20 cellular contexts compared by ENCODE assay signal in the genomic region with DNA sequence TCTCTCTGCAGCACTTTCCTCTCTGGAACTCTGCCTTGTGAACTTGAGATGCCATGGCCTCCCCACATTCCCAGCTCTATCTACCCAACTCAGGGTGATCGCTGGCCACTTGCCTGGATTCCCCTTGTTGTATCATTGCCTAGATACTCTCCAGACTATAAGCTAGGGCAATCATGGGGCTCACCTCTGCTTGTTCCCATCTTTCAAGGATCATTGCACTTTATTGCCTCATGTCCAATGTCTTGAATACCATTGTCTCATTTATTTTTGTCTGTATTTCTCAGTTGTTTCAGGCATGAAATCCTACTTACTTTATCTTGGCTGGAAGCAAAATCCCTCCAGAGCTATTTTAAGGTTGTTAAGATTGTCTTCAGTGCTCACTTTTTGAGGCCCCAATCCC.
"Had no signal": no experiment of that assay in that cellular context is flagged by ENCODE, and none has a peak within 500 bp of the region (broad histone marks: within the 10 kb centered on the region; RNA-seq: fewer than 3 reads in every experiment).

No MANE protein-coding gene starts in this region.

- H3K36me3 ChIP-seq: esophagus squamous epithelium, gastrocnemius medialis, heart right ventricle, left lung, lower lobe of right lung had no signal

- DNase-seq: dermis blood vessel endothelial cell; dorsolateral prefrontal cortex; effector CD4-positive, alpha-beta T cell; effector memory CD4-positive, alpha-beta T cell; erythroblast; esophagus squamous epithelium; foreskin fibroblast; foreskin melanocyte; gastrocnemius medialis; glutamatergic neuron; head of caudate nucleus; heart right ventricle; hippocampal formation; left colon; left lung; left ventricle myocardium superior; lower lobe of right lung; mesenchymal stem cell; midbrain had no signal

- H3K27ac ChIP-seq: coronary artery, dorsolateral prefrontal cortex, esophagus squamous epithelium, gastrocnemius medialis, heart right ventricle, left lung, lower lobe of right lung had no signal

- H3K4me3 ChIP-seq: coronary artery, dorsolateral prefrontal cortex, esophagus squamous epithelium, gastrocnemius medialis, heart right ventricle, left lung, lower lobe of right lung had no signal

- H3K4me1 ChIP-seq: esophagus squamous epithelium, gastrocnemius medialis, heart right ventricle, left lung, lower lobe of right lung had no signal

- H3K27me3 ChIP-seq: dorsolateral prefrontal cortex, esophagus squamous epithelium, gastrocnemius medialis, heart right ventricle, left lung had no signal

- H3K9me3 ChIP-seq: esophagus squamous epithelium, gastrocnemius medialis, left lung, lower lobe of right lung had no signal
